Comparison of ENCODE assay signal across 15 cellular contexts in genomic region chr18:10456718-10457499, GRCh38. TPM values are rescaled to one million over a fixed set of nuclear protein-coding genes. Genes with fewer than 3 reads are reported as not detected.
DNase-seq lines count a peak whose midpoint lies in the region; ATAC-seq and TF ChIP-seq lines count a peak whose summit lies in the region.
"Had no signal": no experiment of that assay in that cellular context is flagged by ENCODE, and none has a peak within 500 bp of the region (broad histone marks: within the 10 kb centered on the region; RNA-seq: fewer than 3 reads in every experiment).

No MANE protein-coding gene starts in this region.

- H3K27ac Mint-ChIP-seq in Caco-2 (ENCODE audit: unreplicated experiment), result no peak overlapping the region
- no peak overlapping the region for H3K27ac Mint-ChIP-seq in natural killer cell treated with Interleukin-12 subunit alpha and Interleukin-12 subunit beta and Interleukin-15 and Interleukin-18, amount 100 ng/mL, for 72 hours
- H3K27ac Mint-ChIP-seq in osteocyte (ENCODE audit: unreplicated experiment), result no peak overlapping the region
- H3K27ac Mint-ChIP-seq: activated naive CD8-positive, alpha-beta T cell had no signal

- H3K4me1 Mint-ChIP-seq in Caco-2 (ENCODE audit: low read depth, unreplicated experiment) (no peaks in the 10 kb centered on the region), osteocyte (ENCODE audit: unreplicated experiment) (peaks cover 8% of the 10 kb centered on the region)
- no peaks in the 10 kb centered on the region for H3K4me1 Mint-ChIP-seq in natural killer cell treated with Interleukin-12 subunit alpha and Interleukin-12 subunit beta and Interleukin-15 and Interleukin-18, amount 100 ng/mL, for 72 hours (ENCODE audit: low read depth in 2 of 2)

- no peak overlapping the region for H2AFZ ChIP-seq in hepatocyte
- H2AFZ ChIP-seq in smooth muscle cell (ENCODE audit: low read depth), result no peak overlapping the region

- H3K79me2 ChIP-seq in hepatocyte, result peaks cover 67% of the 10 kb centered on the region
- H3K79me2 ChIP-seq in smooth muscle cell (ENCODE audit: low read depth), result peaks cover 60% of the 10 kb centered on the region

- H3K9me2 ChIP-seq in hepatocyte (replicated peaks; ENCODE audit: insufficient read depth), result no peaks in the 10 kb centered on the region

- POLR2A ChIA-PET in Caco-2 (lab: Charles Lee), result no interaction called here

- no peak overlapping the region for H3K4me3 ChIP-seq in Caco-2 (ENCODE audit: low read depth, low read length)
- H3K4me3 ChIP-seq in adipocyte (ENCODE audit: low read length), result peak overlapping the region; percentile 90
- no peak overlapping the region for H3K4me3 ChIP-seq in hepatocyte
- peak overlapping the region; percentile 73 for H3K4me3 ChIP-seq in smooth muscle cell

- no peaks in the 10 kb centered on the region for H4K20me1 ChIP-seq in hepatocyte (ENCODE audit: insufficient read depth, poor library complexity, severe bottlenecking)
- H4K20me1 ChIP-seq in smooth muscle cell (ENCODE audit: low read depth), result peaks cover 3% of the 10 kb centered on the region

- H3K36me3 Mint-ChIP-seq in Caco-2 (ENCODE audit: insufficient read depth, unreplicated experiment) (no peaks in the 10 kb centered on the region), osteocyte (ENCODE audit: unreplicated experiment) (no peaks in the 10 kb centered on the region)
- no peaks in the 10 kb centered on the region for H3K36me3 Mint-ChIP-seq in natural killer cell treated with Interleukin-12 subunit alpha and Interleukin-12 subunit beta and Interleukin-15 and Interleukin-18, amount 100 ng/mL, for 72 hours
- H3K36me3 Mint-ChIP-seq: activated naive CD8-positive, alpha-beta T cell; naive B cell had no signal

- intact Hi-C loops in Caco-2 (cut with micrococcal nuclease; ENCODE audit: unreplicated experiment), result no loop called here

- H3K36me3 ChIP-seq in Caco-2 (ENCODE audit: control insufficient read depth, insufficient read depth, low read length) (no peaks in the 10 kb centered on the region), adipocyte (ENCODE audit: control insufficient read depth, insufficient read depth, low read length, severe bottlenecking) (peaks cover 5% of the 10 kb centered on the region), hepatocyte (replicated peaks; ENCODE audit: insufficient read depth, low read depth) (no peaks in the 10 kb centered on the region), smooth muscle cell (ENCODE audit: low read depth) (no peaks in the 10 kb centered on the region)

- H3K4me3 Mint-ChIP-seq in Caco-2 (ENCODE audit: unreplicated experiment), result peak overlapping the region; percentile 69
- no peak overlapping the region for H3K4me3 Mint-ChIP-seq in natural killer cell treated with Interleukin-12 subunit alpha and Interleukin-12 subunit beta and Interleukin-15 and Interleukin-18, amount 100 ng/mL, for 72 hours
- H3K4me3 Mint-ChIP-seq in osteocyte (ENCODE audit: unreplicated experiment), result no peak overlapping the region
- H3K4me3 Mint-ChIP-seq: activated naive CD8-positive, alpha-beta T cell had no signal

- DNase-seq in Caco-2 (no peak), adipocyte (ENCODE audit: low read depth) (no peak), hepatocyte (ENCODE audit: low spot score) (no peak), smooth muscle cell (lab: John Stamatoyannopoulos, UW; ENCODE audit: unreplicated experiment) (no peak), NCI-H2107 (lab: John Stamatoyannopoulos, UW) (no peak), AG08395 (ENCODE audit: low spot score) (no peak), osteocyte (ENCODE audit: extremely low spot score, unreplicated experiment) (no peak)
- no peak for DNase-seq in natural killer cell treated with Interleukin-12 subunit alpha and Interleukin-12 subunit beta and Interleukin-15 and Interleukin-18, amount 100 ng/mL, for 72 hours (ENCODE audit: low spot score)
- DNase-seq: activated CD4-positive, alpha-beta T cell treated with anti-CD3 and anti-CD28 coated beads, Interleukin-2, amount 50 U/mL, for 48 hours; DMS153; effector memory CD4-positive, alpha-beta T cell; naive B cell; NCI-H1694; T-helper 1 cell had no signal

- peak overlapping the region; percentile 95 for H3K9ac ChIP-seq in adipocyte (ENCODE audit: low read length)
- H3K9ac ChIP-seq in smooth muscle cell (ENCODE audit: low read depth), result no peak overlapping the region

- H3K27ac ChIP-seq in hepatocyte (peak overlapping the region; percentile 89), smooth muscle cell (ENCODE audit: low read depth) (no peak overlapping the region)

- peaks cover 20% of the 10 kb centered on the region for H3F3A ChIP-seq in smooth muscle cell (ENCODE audit: low read depth)

- 69% methylated on average over 6 of the region's 6 CpGs for WGBS in hepatocyte (ENCODE audit: low lambda C conversion rate, missing lambda C conversion rate)
- 72% methylated on average over 6 of the region's 6 CpGs for WGBS in smooth muscle cell (ENCODE audit: low lambda C conversion rate)

- H3K4me1 ChIP-seq in Caco-2 (peaks cover 5% of the 10 kb centered on the region; the same call in 1 of the 2 replicates), adipocyte (ENCODE audit: control insufficient read depth, insufficient read depth, low read length) (peaks cover 32% of the 10 kb centered on the region), hepatocyte (ENCODE audit: insufficient read depth) (peaks cover 19% of the 10 kb centered on the region), smooth muscle cell (ENCODE audit: low read depth) (peaks cover 19% of the 10 kb centered on the region)

- CTCF ChIA-PET in Caco-2 (lab: Charles Lee), result no interaction called here

- H3K9me3 Mint-ChIP-seq in Caco-2 (ENCODE audit: unreplicated experiment), result no peaks in the 10 kb centered on the region
- H3K9me3 Mint-ChIP-seq in natural killer cell treated with Interleukin-12 subunit alpha and Interleukin-12 subunit beta and Interleukin-15 and Interleukin-18, amount 100 ng/mL, for 72 hours, result no peaks in the 10 kb centered on the region
- H3K9me3 Mint-ChIP-seq in osteocyte (ENCODE audit: unreplicated experiment), result no peaks in the 10 kb centered on the region

- peak overlapping the region; percentile 85 for H3K4me2 ChIP-seq in hepatocyte
- H3K4me2 ChIP-seq in smooth muscle cell, result peak overlapping the region; percentile 90

- H3K9me3 ChIP-seq in Caco-2 (no peaks in the 10 kb centered on the region), adipocyte (ENCODE audit: control insufficient read depth, low read length) (no peaks in the 10 kb centered on the region), hepatocyte (ENCODE audit: low read depth) (no peaks in the 10 kb centered on the region), smooth muscle cell (replicated peaks; ENCODE audit: low read depth) (no peaks in the 10 kb centered on the region)

- TF ChIP-seq CTCF in Caco-2 (IDR thresholded peaks at IDR 0.05; ENCODE audit: insufficient read depth in 1 of 2, low read depth in 1 of 2, low read length in 1 of 2, severe bottlenecking in 1 of 2, unreplicated experiment in 1 of 2) (no peak), hepatocyte (IDR thresholded peaks at IDR 0.05; ENCODE audit: poor library complexity) (no peak), smooth muscle cell (IDR thresholded peaks at IDR 0.05; ENCODE audit: borderline replicate concordance, insufficient read depth, poor library complexity, severe bottlenecking) (no peak), osteocyte (IDR thresholded peaks at IDR 0.05) (no peak)

- H3K27me3 Mint-ChIP-seq in Caco-2 (ENCODE audit: insufficient read depth, unreplicated experiment) (peaks cover 13% of the 10 kb centered on the region), osteocyte (ENCODE audit: unreplicated experiment) (peaks cover 39% of the 10 kb centered on the region)
- H3K27me3 Mint-ChIP-seq in natural killer cell treated with Interleukin-12 subunit alpha and Interleukin-12 subunit beta and Interleukin-15 and Interleukin-18, amount 100 ng/mL, for 72 hours, result peaks cover 23 to 51% of the 10 kb centered on the region in 2 donors

- no TSS peak for BruUV-seq in Caco-2 (replicated peaks; lab: Mats Ljungman, UMichigan)

- no peak for ATAC-seq in natural killer cell treated with Interleukin-12 subunit alpha and Interleukin-12 subunit beta and Interleukin-15 and Interleukin-18, amount 100 ng/mL, for 72 hours

- peaks cover 5% of the 10 kb centered on the region for H3K27me3 ChIP-seq in Caco-2 (replicated peaks; ENCODE audit: control insufficient read depth, insufficient read depth, low read length)
- no peaks in the 10 kb centered on the region for H3K27me3 ChIP-seq in adipocyte (replicated peaks; ENCODE audit: control insufficient read depth, insufficient read depth, low read length)
- no peaks in the 10 kb centered on the region for H3K27me3 ChIP-seq in hepatocyte
- H3K27me3 ChIP-seq in smooth muscle cell (ENCODE audit: low read depth), result no peaks in the 10 kb centered on the region

RNA-seq across cellular contexts. Expression of gene APCDD1, which starts 2.5 kb away (rescaled TPM):
- total RNA-seq in Caco-2 (2022) (1.5 and 2.0 TPM in 2 replicates), hepatocyte (69.6 and 80.8 TPM in 2 replicates), smooth muscle cell (15.0 and 17.3 TPM in 2 replicates), osteocyte (1.4 and 2.6 TPM in 2 replicates)
- polyA plus RNA-seq in hepatocyte (81.4 and 114 TPM in 2 replicates), smooth muscle cell (23.1 and 24.5 TPM in 2 replicates)
- not detected for total RNA-seq in natural killer cell treated with Interleukin-12 subunit alpha and Interleukin-12 subunit beta and Interleukin-15 and Interleukin-18, amount 100 ng/mL, for 72 hours

Comparison
In these comparisons a context has a peak if more than half of its experiments do, and no peak if none do; other contexts are left out.
1. H3K4me3 ChIP-seq: peak in adipocyte (single experiment) and smooth muscle cell (single experiment); none in Caco-2 (single experiment) and hepatocyte (single experiment).